2 cellular contexts compared by ENCODE assay signal in the genomic region with DNA sequence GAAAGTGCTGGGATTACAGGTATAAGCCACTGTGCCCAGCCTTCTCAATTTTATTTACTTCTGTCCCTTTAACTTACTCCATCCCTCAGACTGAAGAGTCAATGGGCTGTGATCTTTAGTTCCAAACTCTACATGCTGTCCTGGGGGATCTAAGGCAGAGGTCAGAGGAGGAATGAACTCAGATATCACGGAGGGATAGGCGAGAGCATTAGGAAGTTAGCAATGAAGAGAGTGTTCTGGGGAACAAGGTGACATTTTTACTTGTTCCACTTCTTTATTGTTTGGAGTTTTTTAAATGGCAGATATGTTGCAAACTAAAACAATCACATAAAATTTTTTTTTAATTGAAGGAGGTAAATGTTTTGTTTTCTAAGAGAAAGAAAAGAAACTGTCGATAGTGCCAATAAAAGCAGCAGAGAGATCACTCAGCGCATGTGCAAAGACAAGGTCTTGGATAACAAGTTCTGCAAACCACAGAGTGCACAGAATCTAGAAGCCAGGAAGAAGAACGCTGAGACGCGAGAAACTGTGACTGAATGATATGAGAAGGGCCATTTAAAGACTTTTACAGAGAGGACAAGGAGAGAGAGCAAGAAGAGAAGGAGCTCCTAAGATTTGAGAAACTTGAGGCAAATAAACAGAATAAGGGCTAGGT.
A peak's percentile ranks its signal among the peaks of the same experiment; 100 is the strongest.
TF ChIP-seq lines count a peak whose summit lies in the region.

No MANE protein-coding gene starts in this region.

TF ChIP-seq in liver, 16 proteins besides CTCF, POLR2A, EP300 and RAD21:
- peak; percentile 67 for TF ChIP-seq SP1 (IDR thresholded peaks at IDR 0.05)
- no peak for TF ChIP-seq EGR1 (IDR thresholded peaks at IDR 0.05; ENCODE audit: low read depth in 2 of 2)
- peak in 1 of 2 donors; percentile 64 for TF ChIP-seq HNF4A (conservative IDR thresholded peaks at IDR 0.05)
- TF ChIP-seq RXRA (IDR thresholded peaks at IDR 0.05): peak in 1 of 2 donors; percentile 86
TF ChIP-seq in liver: peak in this region for 3.

TF ChIP-seq in HepG2, 621 proteins besides CTCF, POLR2A, EP300 and RAD21:
- TF ChIP-seq PHB2 (IDR thresholded peaks at IDR 0.05; ENCODE audit: partially characterized antibody): no peak
- TF ChIP-seq ARNT (IDR thresholded peaks at IDR 0.05): no peak
- TF ChIP-seq ZBTB38 (CRISPR knock-in tag; IDR thresholded peaks at IDR 0.05): no peak
- TF ChIP-seq DNMT1 (CRISPR knock-in tag; IDR thresholded peaks at IDR 0.05): no peak
- TF ChIP-seq DPF2 (CRISPR knock-in tag; IDR thresholded peaks at IDR 0.05; ENCODE audit: borderline replicate concordance, low read depth): no peak
- no peak for TF ChIP-seq ZNF337 (CRISPR knock-in tag; IDR thresholded peaks at IDR 0.05; ENCODE audit: borderline replicate concordance, low read depth)
- TF ChIP-seq HNRNPL (IDR thresholded peaks at IDR 0.05; ENCODE audit: low read depth, low read length): no peak
- no peak for TF ChIP-seq ZNF790 (CRISPR knock-in tag; IDR thresholded peaks at IDR 0.05; ENCODE audit: borderline replicate concordance)
- no peak for TF ChIP-seq ZSCAN12 (CRISPR knock-in tag; IDR thresholded peaks at IDR 0.05)
- TF ChIP-seq ASH2L (IDR thresholded peaks at IDR 0.05; ENCODE audit: insufficient read length, low read depth, low read length): no peak
- TF ChIP-seq CCAR2 (optimal IDR thresholded peaks at IDR 0.05; ENCODE audit: low read depth, low read length): no peak
- TF ChIP-seq, protein P1, sequence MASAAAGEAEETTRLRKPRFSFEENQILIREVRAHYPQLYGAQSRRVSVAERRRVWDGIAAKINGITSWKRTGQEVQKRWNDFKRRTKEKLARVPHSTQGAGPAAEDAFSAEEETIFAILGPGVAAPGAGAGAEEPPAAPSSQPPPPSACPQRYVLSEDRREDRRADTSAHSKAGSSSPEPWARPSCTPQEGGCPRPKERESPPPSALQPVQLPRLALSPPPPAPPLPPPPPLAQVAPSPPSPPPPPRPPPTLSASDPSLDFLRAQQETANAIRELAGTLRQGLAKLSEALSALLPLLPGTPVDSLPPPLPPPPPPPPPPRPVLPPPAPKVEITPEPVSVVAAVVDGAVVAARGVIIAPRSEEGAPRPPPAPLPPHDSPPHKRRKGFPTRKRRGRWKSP (CRISPR knock-in tag; IDR thresholded peaks at IDR 0.05): no peak
- TF ChIP-seq ZSCAN20 (CRISPR knock-in tag; IDR thresholded peaks at IDR 0.05; ENCODE audit: borderline replicate concordance): no peak
- TF ChIP-seq PHF20 (CRISPR knock-in tag; IDR thresholded peaks at IDR 0.05): no peak
